ENCODE assay signal across 30 cellular contexts in the genomic region with DNA sequence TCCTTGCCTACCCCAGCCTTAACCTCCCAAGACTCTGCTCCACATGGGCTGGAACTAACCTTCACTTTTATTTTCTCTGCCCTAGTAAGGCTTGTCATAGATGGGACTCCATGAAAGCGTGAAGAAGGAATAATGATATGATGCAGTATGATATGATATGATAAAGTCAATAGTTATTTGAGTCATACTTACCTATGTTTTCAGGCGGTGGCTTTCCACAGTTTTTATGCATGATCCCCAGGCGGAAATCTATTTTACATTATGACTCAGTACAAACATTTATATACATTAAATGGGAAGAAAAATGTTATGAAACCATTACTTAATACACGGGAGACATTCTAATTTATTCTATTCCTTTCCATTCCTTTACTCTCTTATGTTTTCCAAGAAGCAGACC. TPM values are rescaled to one million over a fixed set of nuclear protein-coding genes. Genes with fewer than 3 reads are reported as not detected.
"Had no signal": no experiment of that assay in that cellular context is flagged by ENCODE, and none has a peak within 500 bp of the region (broad histone marks: within the 10 kb centered on the region; RNA-seq: fewer than 3 reads in every experiment).

No MANE protein-coding gene starts in this region.

- ATAC-seq: effector memory CD8-positive, alpha-beta T cell; gastrocnemius medialis; left cardiac atrium; left ventricle myocardium superior; lower lobe of right lung had no signal

- H3K4me3 Mint-ChIP-seq: dendritic cell treated with granulocyte-macrophage colony-stimulating factor and Interleukin-4, amounts not matched to agents 40 ng/mL and 50 ng/mL, for 4 days; effector memory CD8-positive, alpha-beta T cell; endodermal cell; naive thymus-derived CD4-positive, alpha-beta T cell had no signal

- H3K27ac ChIP-seq: colonic mucosa, esophagus squamous epithelium, gastrocnemius medialis, heart right ventricle, left lung, lower lobe of right lung had no signal

- H3K4me1 ChIP-seq: colonic mucosa, esophagus squamous epithelium, gastrocnemius medialis, heart right ventricle, left lung had no signal

- H3K27ac Mint-ChIP-seq: dendritic cell treated with granulocyte-macrophage colony-stimulating factor and Interleukin-4, amounts not matched to agents 40 ng/mL and 50 ng/mL, for 4 days; effector memory CD8-positive, alpha-beta T cell; endodermal cell; naive thymus-derived CD4-positive, alpha-beta T cell had no signal

- H3K4me1 Mint-ChIP-seq: naive thymus-derived CD4-positive, alpha-beta T cell had no signal

- H3K4me3 ChIP-seq: colonic mucosa, esophagus squamous epithelium, gastrocnemius medialis, heart right ventricle, left lung, lower lobe of right lung had no signal

- H3K27me3 ChIP-seq: colonic mucosa, esophagus squamous epithelium, gastrocnemius medialis, left lung had no signal

- DNase-seq: colonic mucosa; cortex of kidney; effector CD8-positive, alpha-beta T cell; effector memory CD8-positive, alpha-beta T cell; endodermal cell; esophagus squamous epithelium; foreskin fibroblast; foreskin melanocyte; gastrocnemius medialis; glutamatergic neuron; head of caudate nucleus; heart right ventricle; hippocampal formation; left cardiac atrium; left lung; left ventricle myocardium superior; lower lobe of right lung; mesendoderm; midbrain; naive thymus-derived CD4-positive, alpha-beta T cell had no signal

- H3K36me3 ChIP-seq: colonic mucosa, esophagus squamous epithelium, gastrocnemius medialis, heart right ventricle, left lung, lower lobe of right lung had no signal

- FAIRE-seq: endometrium, islet of Langerhans, keratinocyte had no signal

- H3K9me3 Mint-ChIP-seq: dendritic cell treated with granulocyte-macrophage colony-stimulating factor and Interleukin-4, amounts not matched to agents 40 ng/mL and 50 ng/mL, for 4 days; effector memory CD8-positive, alpha-beta T cell had no signal

- H3K9me3 ChIP-seq: colonic mucosa, esophagus squamous epithelium, gastrocnemius medialis, lower lobe of right lung had no signal

RNA-seq across cellular contexts. Expression of a gene that starts 5.6 kb away (rescaled TPM):
- total RNA-seq: colonic mucosa; dermis microvascular lymphatic vessel endothelial cell; endodermal cell; esophagus squamous epithelium; glomerular endothelial cell; heart right ventricle; kidney epithelial cell; left cardiac atrium; left lung; left ventricle myocardium superior; lower leg skin; lower lobe of right lung; lung microvascular endothelial cell; mononuclear cell; naive thymus-derived CD4-positive, alpha-beta T cell had no signal
